ENCODE assay signal across 27 cellular contexts in the genomic region with DNA sequence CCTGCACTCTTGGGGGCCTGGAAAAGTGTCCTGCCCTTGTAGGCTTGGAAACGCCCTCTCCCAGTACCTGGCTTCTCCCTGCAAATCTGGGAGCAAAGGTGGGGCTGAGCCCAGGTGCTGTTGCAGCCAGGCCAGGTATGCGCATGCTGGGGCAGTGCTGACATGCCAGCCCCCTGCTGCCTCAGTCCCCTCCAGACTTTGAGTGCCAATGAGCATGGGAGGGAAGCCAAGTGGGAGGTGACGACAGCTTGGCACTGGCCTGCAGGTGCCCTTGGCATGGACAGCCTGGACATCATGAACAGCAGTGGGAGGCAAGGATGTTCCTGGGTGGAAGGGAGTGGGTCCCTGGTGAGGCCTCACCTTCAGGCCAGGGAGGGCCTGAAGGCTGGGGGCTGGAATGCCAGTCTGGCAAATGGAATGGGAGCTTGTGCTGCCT.
"Had no signal": no experiment of that assay in that cellular context is flagged by ENCODE, and none has a peak within 500 bp of the region (broad histone marks: within the 10 kb centered on the region; RNA-seq: fewer than 3 reads in every experiment).

No MANE protein-coding gene starts in this region.

- H3K4me1 Mint-ChIP-seq: immature natural killer cell; naive B cell; neural crest cell; stimulated activated effector memory CD8-positive, alpha-beta T cell treated with anti-CD3 and anti-CD28 coated beads, Interleukin-12 subunit alpha, Interleukin-12 subunit beta, amount 100 ng/mL, for 72 hours had no signal

- H3K27me3 Mint-ChIP-seq: naive B cell; natural killer cell treated with Interleukin-12 subunit alpha and Interleukin-12 subunit beta and Interleukin-15 and Interleukin-18, amount 100 ng/mL, for 72 hours; progenitor cell of endocrine pancreas; type B pancreatic cell had no signal

- H3K27ac ChIP-seq: colonic mucosa, esophagus muscularis mucosa, foreskin keratinocyte, parathyroid adenoma, right lobe of liver, stomach, tibial artery, vagina had no signal

- H3K36me3 Mint-ChIP-seq: immature natural killer cell; naive B cell; stimulated activated effector memory CD8-positive, alpha-beta T cell treated with anti-CD3 and anti-CD28 coated beads, Interleukin-12 subunit alpha, Interleukin-12 subunit beta, amount 100 ng/mL, for 72 hours; type B pancreatic cell had no signal

- H3K4me1 ChIP-seq: colonic mucosa, esophagus muscularis mucosa, foreskin keratinocyte, parathyroid adenoma, right lobe of liver, stomach, tibial artery, vagina had no signal

- H3K4me3 ChIP-seq: colonic mucosa, esophagus muscularis mucosa, mucosa of descending colon, right lobe of liver, smooth muscle cell, stomach, tibial artery, vagina had no signal

- H3K9me3 ChIP-seq: colonic mucosa, right lobe of liver, tibial artery, vagina had no signal

- H3K27ac Mint-ChIP-seq: immature natural killer cell; mesothelial cell of epicardium; naive B cell; natural killer cell treated with Interleukin-12 subunit alpha and Interleukin-12 subunit beta and Interleukin-15 and Interleukin-18, amount 100 ng/mL, for 72 hours; progenitor cell of endocrine pancreas; stimulated activated effector memory CD8-positive, alpha-beta T cell treated with anti-CD3 and anti-CD28 coated beads, Interleukin-12 subunit alpha, Interleukin-12 subunit beta, amount 100 ng/mL, for 72 hours; type B pancreatic cell had no signal

- H3K27me3 ChIP-seq: colonic mucosa, esophagus muscularis mucosa, foreskin keratinocyte, right lobe of liver, stomach, tibial artery, vagina had no signal

- H3K4me3 Mint-ChIP-seq: immature natural killer cell; mesothelial cell of epicardium; naive B cell; natural killer cell treated with Interleukin-12 subunit alpha and Interleukin-12 subunit beta and Interleukin-15 and Interleukin-18, amount 100 ng/mL, for 72 hours; neural crest cell; stimulated activated effector memory CD8-positive, alpha-beta T cell treated with anti-CD3 and anti-CD28 coated beads, Interleukin-12 subunit alpha, Interleukin-12 subunit beta, amount 100 ng/mL, for 72 hours; type B pancreatic cell had no signal

- DNase-seq: colonic mucosa; dermis blood vessel endothelial cell; effector memory CD4-positive, alpha-beta T cell; foreskin keratinocyte; hypothalamus; immature natural killer cell; islet precursor cell; mesenchymal stem cell; mucosa of descending colon; naive B cell; right lobe of liver; stimulated activated CD4-positive, alpha-beta T cell treated with anti-CD3 and anti-CD28 coated beads, Interleukin-2, amount 100 ng/mL, for 24 hours; stimulated activated CD4-positive, alpha-beta T cell treated with anti-CD3 and anti-CD28 coated beads, Interleukin-4, amount 100 ng/mL, for 24 hours; stimulated activated naive CD4-positive, alpha-beta T cell treated with Interleukin-2 at 50 U/mL for 16 hours; stomach; tibial artery had no signal

- H3K36me3 ChIP-seq: colonic mucosa, esophagus muscularis mucosa, right lobe of liver, stomach, tibial artery, vagina had no signal

- ATAC-seq: foreskin keratinocyte; left lobe of liver; mucosa of descending colon; stimulated activated effector memory CD8-positive, alpha-beta T cell treated with anti-CD3 and anti-CD28 coated beads, Interleukin-12 subunit alpha, Interleukin-12 subunit beta, amount 100 ng/mL, for 72 hours had no signal
